In genomic region chr13:83702021-83702420, GRCh38 we compare ENCODE assay signal across 32 cellular contexts.
"Had no signal": no experiment of that assay in that cellular context is flagged by ENCODE, and none has a peak within 500 bp of the region (broad histone marks: within the 10 kb centered on the region; RNA-seq: fewer than 3 reads in every experiment).

No MANE protein-coding gene starts in this region.

- H3K9me3 ChIP-seq: adrenal gland, body of pancreas, breast epithelium had no signal

- ATAC-seq: activated CD8-positive, alpha-beta T cell treated with anti-CD3 and anti-CD28 coated beads for 36 hours; activated naive CD4-positive, alpha-beta T cell treated with anti-CD3 and anti-CD28 coated beads, Interleukin-2, amount 50 U/mL, for 72 hours; activated T-cell treated with anti-CD3 and anti-CD28 coated beads, Interleukin-2, amount 50 U/mL, for 4 hours; activated T-cell treated with anti-CD3 and anti-CD28 coated beads, Interleukin-2, amount 50 U/mL, for 72 hours; activated T-helper 17 cell treated with anti-CD3 and anti-CD28 coated beads, Interleukin-2, amount 50 U/mL, for 72 hours; body of pancreas had no signal

- H3K27me3 ChIP-seq: adrenal gland, body of pancreas, brain microvascular endothelial cell, breast epithelium had no signal

- H3K4me1 ChIP-seq: adrenal gland, body of pancreas, breast epithelium had no signal

- H3K4me3 ChIP-seq: adrenal gland, body of pancreas, breast epithelium had no signal

- H3K36me3 ChIP-seq: adrenal gland, brain microvascular endothelial cell, breast epithelium had no signal

- H3K27ac ChIP-seq: adrenal gland, body of pancreas, brain microvascular endothelial cell, breast epithelium, VCaP had no signal

- DNase-seq: activated B cell treated with CpG ODN at 0.5 μM for 24 hours; activated CD4-positive, alpha-beta memory T cell treated with anti-CD3 and anti-CD28 coated beads for 36 hours; activated CD4-positive, alpha-beta T cell treated with anti-CD3 and anti-CD28 coated beads for 4 hours; activated CD4-positive, alpha-beta T cell treated with anti-CD3 and anti-CD28 coated beads, Interleukin-2, amount 10 ng/mL, durations not matched to agents 24 days and 14 days; activated CD4-positive, alpha-beta T cell treated with anti-CD3 and anti-CD28 coated beads, Interleukin-2, amount 50 U/mL, for 1 hour; activated CD4-positive, alpha-beta T cell treated with anti-CD3 and anti-CD28 coated beads, Interleukin-2, amount 50 U/mL, for 4 hours; activated CD4-positive, CD25-positive, alpha-beta regulatory T cell treated with anti-CD3 and anti-CD28 coated beads, Interleukin-2, amount 50 U/mL, for 72 hours; activated CD8-positive, alpha-beta memory T cell treated with anti-CD3 and anti-CD28 coated beads, Interleukin-2, amount 50 U/mL, for 4 hours; activated CD8-positive, alpha-beta T cell treated with anti-CD3 and anti-CD28 coated beads for 36 hours; activated effector memory CD4-positive, alpha-beta T cell treated with anti-CD3 and anti-CD28 coated beads, Interleukin-2, amount 50 U/mL, for 16 hours; activated gamma-delta T cell treated with Interleukin-2 at 50 U/mL for 16 hours; activated naive CD4-positive, alpha-beta T cell; activated naive CD4-positive, alpha-beta T cell treated with anti-CD3 and anti-CD28 coated beads for 36 hours; activated naive CD4-positive, alpha-beta T cell treated with anti-CD3 and anti-CD28 coated beads, Interleukin-2, amount 50 U/mL, for 16 hours; activated naive CD8-positive, alpha-beta T cell treated with anti-CD3 and anti-CD28 coated beads for 36 hours; activated T-cell treated with anti-CD3 and anti-CD28 coated beads for 4 hours; activated T-cell treated with anti-CD3 and anti-CD28 coated beads, Interleukin-2, amount 50 U/mL, for 1 hour; activated T-cell treated with anti-CD3 and anti-CD28 coated beads, Interleukin-2, amount 50 U/mL, for 4 hours; activated T-cell treated with anti-CD3 and anti-CD28 coated beads, Interleukin-2, amount 50 U/mL, for 72 hours; adrenal gland; amniotic stem cell; aorta; body of pancreas; brain microvascular endothelial cell; central memory CD4-positive, alpha-beta T cell; T-helper 1 cell; T-helper 2 cell; T-helper 9 cell had no signal
